21 cellular contexts compared by ENCODE assay signal in genomic region chr2:100494712-100495111, GRCh38. TPM values are rescaled to one million over a fixed set of nuclear protein-coding genes. Genes with fewer than 3 reads are reported as not detected.
A peak's percentile ranks its signal among the peaks of the same experiment; 100 is the strongest.
DNase-seq lines count a peak whose midpoint lies in the region; ATAC-seq and TF ChIP-seq lines count a peak whose summit lies in the region.
"Had no signal": no experiment of that assay in that cellular context is flagged by ENCODE, and none has a peak within 500 bp of the region (broad histone marks: within the 10 kb centered on the region; RNA-seq: fewer than 3 reads in every experiment).

No MANE protein-coding gene starts in this region.

- no peak overlapping the region for H3K27ac ChIP-seq in lower lobe of right lung
- H3K27ac ChIP-seq: GM23248 had no signal

- H3K27ac Mint-ChIP-seq in glutamatergic neuron (ENCODE audit: unreplicated experiment) = no peak overlapping the region
- H3K27ac Mint-ChIP-seq: CD4-positive, CD25-positive, alpha-beta regulatory T cell had no signal

- H3K36me3 ChIP-seq in lower lobe of right lung = no peaks in the 10 kb centered on the region
- H3K36me3 ChIP-seq: BE2C had no signal

- intact Hi-C loops in lower lobe of right lung (cut with DNase I) = no loop called here

- no peaks in the 10 kb centered on the region for H3K9me3 ChIP-seq in lower lobe of right lung
- H3K9me3 ChIP-seq: BE2C had no signal

- peaks cover 7% of the 10 kb centered on the region for H3K9me3 Mint-ChIP-seq in glutamatergic neuron (ENCODE audit: unreplicated experiment)

- no peak overlapping the region for H3K4me3 ChIP-seq in lower lobe of right lung
- H3K4me3 ChIP-seq: GM12878, GM23248 had no signal

- no peak overlapping the region for H3K4me3 Mint-ChIP-seq in glutamatergic neuron (ENCODE audit: unreplicated experiment)
- H3K4me3 Mint-ChIP-seq: CD4-positive, CD25-positive, alpha-beta regulatory T cell; CD8-positive, alpha-beta memory T cell had no signal

- DNase-seq in NCI-H2171 treated with DMSO at 0.1 percent for 48 hours (lab: John Stamatoyannopoulos, UW) (peak; percentile 2), NCI-H2171 (lab: John Stamatoyannopoulos, UW) (no peak), glutamatergic neuron (peak; percentile 22), lower lobe of right lung (no peak), SKM-1 treated with dmso at 0.1 percent for 144 hours (lab: John Stamatoyannopoulos, UW; ENCODE audit: unreplicated experiment) (no peak), T-helper 9 cell (no peak)
- DNase-seq: ACHN; BE2C; C1 segment of cervical spinal cord; CD4-positive, CD25-positive, alpha-beta regulatory T cell; CD8-positive, alpha-beta memory T cell; COR-L47; DMS153; DND-41; EL; GM23248; HCEC 1CT had no signal

- H3K4me1 Mint-ChIP-seq in glutamatergic neuron (ENCODE audit: low read depth, unreplicated experiment) = peaks cover 3% of the 10 kb centered on the region
- H3K4me1 Mint-ChIP-seq: CD4-positive, CD25-positive, alpha-beta regulatory T cell; CD8-positive, alpha-beta memory T cell had no signal

- no peaks in the 10 kb centered on the region for H3K36me3 Mint-ChIP-seq in glutamatergic neuron (ENCODE audit: unreplicated experiment)
- H3K36me3 Mint-ChIP-seq: CD4-positive, CD25-positive, alpha-beta regulatory T cell; CD8-positive, alpha-beta memory T cell had no signal

- peaks cover 1% of the 10 kb centered on the region for H3K27me3 Mint-ChIP-seq in glutamatergic neuron (ENCODE audit: unreplicated experiment)

- ATAC-seq in lower lobe of right lung (peak; percentile 58 to 60), GM19328 (IDR thresholded peaks at IDR 0.05; ENCODE audit: unreplicated experiment) (no peak)
- ATAC-seq: GM12878 had no signal

- H3K4me1 ChIP-seq in lower lobe of right lung = no peaks in the 10 kb centered on the region
- H3K4me1 ChIP-seq: BE2C had no signal

- TF ChIP-seq CTCF in glutamatergic neuron (IDR thresholded peaks at IDR 0.05; ENCODE audit: partially characterized antibody, unreplicated experiment) = no peak
- TF ChIP-seq CTCF in lower lobe of right lung (IDR thresholded peaks at IDR 0.05) = no peak

- H3K27me3 ChIP-seq in lower lobe of right lung (ENCODE audit: low read depth) = no peaks in the 10 kb centered on the region
- H3K27me3 ChIP-seq: BE2C had no signal

RNA-seq across cellular contexts. Expression of gene NMS, which starts 24.4 kb away (rescaled TPM):
- total RNA-seq in glutamatergic neuron (ENCODE audit: unreplicated experiment) (not detected), lower lobe of right lung (not detected)
- total RNA-seq: CD4-positive, CD25-positive, alpha-beta regulatory T cell; CD8-positive, alpha-beta memory T cell; G401; GM12878; GM23248; HT-29 had no signal

Comparison
In these comparisons a context has a peak if more than half of its experiments do, and no peak if none do; other contexts are left out.
1. DNase-seq: peak in NCI-H2171 treated with DMSO at 0.1 percent for 48 hours (single experiment) and glutamatergic neuron (single experiment); none in NCI-H2171 (single experiment), lower lobe of right lung (single experiment), SKM-1 treated with dmso at 0.1 percent for 144 hours (single experiment) and T-helper 9 cell (single experiment).